In genomic region chr7:107151538-107151937, GRCh38 we compare ENCODE assay signal across 21 cellular contexts. TPM values are rescaled to one million over a fixed set of nuclear protein-coding genes. Genes with fewer than 3 reads are reported as not detected.
DNase-seq lines count a peak whose midpoint lies in the region; ATAC-seq, FAIRE-seq and TF ChIP-seq lines count a peak whose summit lies in the region.
"Had no signal": no experiment of that assay in that cellular context is flagged by ENCODE, and none has a peak within 500 bp of the region (broad histone marks: within the 10 kb centered on the region; RNA-seq: fewer than 3 reads in every experiment).

No MANE protein-coding gene starts in this region.

- no peak overlapping the region for H2BK120ac ChIP-seq in H1 (replicated peaks; ENCODE audit: low read depth, low read length)

- no peak overlapping the region for H3K56ac ChIP-seq in H1 (replicated peaks; ENCODE audit: insufficient read length, low read depth, low read length)

- no peaks in the 10 kb centered on the region for H3K27me3 ChIP-seq in H1 (replicated peaks in 1 of 4; ENCODE audit: control insufficient read depth in 3 of 4, extremely low read depth in 1 of 4, insufficient read depth in 3 of 4, low read length in 3 of 4)
- H3K27me3 ChIP-seq: BLaER1 had no signal

- H3K79me2 ChIP-seq in H1 (ENCODE audit: control insufficient read depth in 1 of 2, insufficient read depth in 2 of 2, low read length in 2 of 2): no peaks in the 10 kb centered on the region

- H3K9me3 Mint-ChIP-seq in stimulated activated naive CD8-positive, alpha-beta T cell treated with anti-CD3 and anti-CD28 coated beads, Interleukin-15, amount 100 ng/mL, for 72 hours: no peaks in the 10 kb centered on the region
- H3K9me3 Mint-ChIP-seq in activated naive CD8-positive, alpha-beta T cell treated with anti-CD3 and anti-CD28 coated beads for 36 hours: no peaks in the 10 kb centered on the region
- H3K9me3 Mint-ChIP-seq: CD8-positive, alpha-beta T cell; H9 had no signal

- H3K14ac ChIP-seq in H1 (ENCODE audit: insufficient read length): no peak overlapping the region

- no peak overlapping the region for H3K4me3 ChIP-seq in H1 (ENCODE audit: extremely low read depth in 1 of 4, insufficient read depth in 2 of 4, low read depth in 3 of 4, low read length in 4 of 4)
- H3K4me3 ChIP-seq: BLaER1, GM12878, GM23248 had no signal

- H3K4me3 Mint-ChIP-seq in stimulated activated naive CD8-positive, alpha-beta T cell treated with anti-CD3 and anti-CD28 coated beads, Interleukin-15, amount 100 ng/mL, for 72 hours: no peak overlapping the region
- no peak overlapping the region for H3K4me3 Mint-ChIP-seq in T-helper 17 cell
- H3K4me3 Mint-ChIP-seq in activated naive CD8-positive, alpha-beta T cell treated with anti-CD3 and anti-CD28 coated beads for 36 hours: no peak overlapping the region
- H3K4me3 Mint-ChIP-seq: B cell; CD4-positive, CD25-positive, alpha-beta regulatory T cell; CD8-positive, alpha-beta T cell; H9 had no signal

- H4K91ac ChIP-seq in H1 (replicated peaks; ENCODE audit: insufficient read length, low read length): no peak overlapping the region

- no peaks in the 10 kb centered on the region for H3K36me3 Mint-ChIP-seq in T-helper 17 cell (ENCODE audit: low read depth)
- no peaks in the 10 kb centered on the region for H3K36me3 Mint-ChIP-seq in activated naive CD8-positive, alpha-beta T cell treated with anti-CD3 and anti-CD28 coated beads for 36 hours
- H3K36me3 Mint-ChIP-seq: CD4-positive, CD25-positive, alpha-beta regulatory T cell; CD8-positive, alpha-beta T cell had no signal

- H2BK20ac ChIP-seq in H1 (ENCODE audit: low read length): no peak overlapping the region

- WGBS in H1 (ENCODE audit: extremely low coverage in 1 of 2, insufficient coverage in 1 of 2, insufficient read length in 1 of 2, insufficient replicate concordance in 2 of 2, low coverage in 1 of 2, low lambda C conversion rate in 2 of 2, missing lambda C conversion rate in 1 of 2), 2 experiments: 93% methylated on average over 7 of the region's 7 CpGs; no CpG with 5 or more reads in 1 of the 2 experiments

- CTCF ChIA-PET in H1 (lab: Charles Lee; ENCODE audit: partially characterized antibody): interaction anchor here (0.9 to 11.7 kb wide), 14 partner anchors 10 to 364 kb away, joined by 3 to 162 read pairs (median 4); partner anchors contain the start of gene HBP1

- peak overlapping the region; percentile 70; the same call in 1 of the 2 replicates for H2BK12ac ChIP-seq in H1 (ENCODE audit: low read depth, low read length)

- no peaks in the 10 kb centered on the region for H3K27me3 Mint-ChIP-seq in stimulated activated naive CD8-positive, alpha-beta T cell treated with anti-CD3 and anti-CD28 coated beads, Interleukin-15, amount 100 ng/mL, for 72 hours
- peaks cover 11% of the 10 kb centered on the region for H3K27me3 Mint-ChIP-seq in T-helper 17 cell
- no peaks in the 10 kb centered on the region for H3K27me3 Mint-ChIP-seq in activated naive CD8-positive, alpha-beta T cell treated with anti-CD3 and anti-CD28 coated beads for 36 hours
- H3K27me3 Mint-ChIP-seq: B cell had no signal

- H3K9ac ChIP-seq in H1 (replicated peaks in 1 of 4; ENCODE audit: extremely low read depth in 1 of 4, low read depth in 3 of 4, low read length in 3 of 4): no peak overlapping the region
- H3K9ac ChIP-seq: BLaER1, GM23248 had no signal

- H4K8ac ChIP-seq in H1 (ENCODE audit: extremely low read depth, insufficient read depth, low read length): no peak overlapping the region

- no peaks in the 10 kb centered on the region for H3K79me1 ChIP-seq in H1 (ENCODE audit: low read depth, low read length)

- no peak for TF ChIP-seq CTCF in H1 (IDR thresholded peaks at IDR 0.05; ENCODE audit: control extremely low read depth in 1 of 3, insufficient read depth in 1 of 3, low read depth in 1 of 3, low read length in 3 of 3)

- no peak overlapping the region for H3K27ac ChIP-seq in H1 (ENCODE audit: low read depth, low read length)
- H3K27ac ChIP-seq: 22Rv1, BLaER1, C4-2B, GM23248 had no signal

- no peaks in the 10 kb centered on the region for H3K23me2 ChIP-seq in H1 (ENCODE audit: low read depth, low read length)

- H4K5ac ChIP-seq in H1 (ENCODE audit: insufficient read length, low read depth, low read length): no peak overlapping the region

- ATAC-seq in stimulated activated naive CD8-positive, alpha-beta T cell treated with anti-CD3 and anti-CD28 coated beads, Interleukin-15, amount 100 ng/mL, for 72 hours: peak; percentile 9
- no peak for ATAC-seq in stimulated activated naive CD8-positive, alpha-beta T cell treated with anti-CD3 and anti-CD28 coated beads, Interleukin-15, Interleukin-2, amounts not matched to agents 100 U/mL and 50 U/mL, for 24 hours
- ATAC-seq in T-helper 17 cell (no peak), HG03442 (IDR thresholded peaks at IDR 0.05; ENCODE audit: unreplicated experiment) (no peak)
- ATAC-seq: CD8-positive, alpha-beta T cell; GM12878; HCT116 had no signal

- H3K23ac ChIP-seq in H1 (ENCODE audit: insufficient read length): no peak overlapping the region

- POLR2A ChIA-PET in H1 (lab: Charles Lee; ENCODE audit: partially characterized antibody): no interaction called here

- TF ChIP-seq POLR2A in H1 (IDR thresholded peaks at IDR 0.05; ENCODE audit: control extremely low read depth in 1 of 2, low read depth in 2 of 2, low read length in 2 of 2): no peak

- H3K4me1 ChIP-seq in H1 (replicated peaks in 1 of 4; ENCODE audit: control insufficient read depth in 3 of 4, insufficient read depth in 4 of 4, low read length in 3 of 4): peaks cover 0 to 2% (median 0%) of the 10 kb centered on the region in 4 experiments; a peak in 1 of 7 replicates
- H3K4me1 ChIP-seq: BLaER1, Caco-2 had no signal

- H2AFZ ChIP-seq in H1 (ENCODE audit: low read length): no peak overlapping the region
- H2AFZ ChIP-seq: GM23248 had no signal

- H3K18ac ChIP-seq in H1 (ENCODE audit: extremely low read depth, low read length): no peak overlapping the region

- FAIRE-seq in H1 (lab: Jason Lieb, UNC): no peak
- FAIRE-seq: GM12878, GM19239 had no signal

- H3K4me2 ChIP-seq in H1 (ENCODE audit: insufficient read depth in 1 of 2, low read depth in 2 of 2, low read length in 2 of 2): no peak overlapping the region
- H3K4me2 ChIP-seq: BLaER1 had no signal

- no peak overlapping the region for H2BK5ac ChIP-seq in H1 (ENCODE audit: low read depth, low read length)

- no peaks in the 10 kb centered on the region for H3K4me1 Mint-ChIP-seq in stimulated activated naive CD8-positive, alpha-beta T cell treated with anti-CD3 and anti-CD28 coated beads, Interleukin-15, amount 100 ng/mL, for 72 hours
- H3K4me1 Mint-ChIP-seq in T-helper 17 cell: no peaks in the 10 kb centered on the region
- H3K4me1 Mint-ChIP-seq in activated naive CD8-positive, alpha-beta T cell treated with anti-CD3 and anti-CD28 coated beads for 36 hours: peaks cover 8% of the 10 kb centered on the region

- no peak for TF ChIP-seq EP300 in H1 (IDR thresholded peaks at IDR 0.05; ENCODE audit: borderline replicate concordance in 1 of 2, low read depth in 2 of 2, low read length in 2 of 2)

- no peaks in the 10 kb centered on the region; a peak in 1 of 8 replicates for H3K36me3 ChIP-seq in H1 (ENCODE audit: control insufficient read depth in 2 of 4, insufficient read depth in 4 of 4, low read length in 3 of 4)
- H3K36me3 ChIP-seq: BLaER1 had no signal

- no peak overlapping the region for H3K4ac ChIP-seq in H1 (replicated peaks; ENCODE audit: insufficient read length, low read depth, low read length)

- no peak for TF ChIP-seq RAD21 in H1 (IDR thresholded peaks at IDR 0.05 in 1 of 2, conservative IDR thresholded peaks at IDR 0.05 in 1 of 2; ENCODE audit: low read depth in 2 of 2, low read length in 2 of 2)

- no peak overlapping the region for H3K27ac Mint-ChIP-seq in stimulated activated naive CD8-positive, alpha-beta T cell treated with anti-CD3 and anti-CD28 coated beads, Interleukin-15, amount 100 ng/mL, for 72 hours
- H3K27ac Mint-ChIP-seq in T-helper 17 cell: peak overlapping the region; percentile 16
- no peak overlapping the region for H3K27ac Mint-ChIP-seq in activated naive CD8-positive, alpha-beta T cell treated with anti-CD3 and anti-CD28 coated beads for 36 hours
- H3K27ac Mint-ChIP-seq: B cell; CD4-positive, CD25-positive, alpha-beta regulatory T cell; CD8-positive, alpha-beta T cell had no signal

- H4K20me1 ChIP-seq in H1 (replicated peaks in 1 of 2; ENCODE audit: control insufficient read depth in 1 of 2, insufficient read depth in 2 of 2, low read length in 2 of 2): no peaks in the 10 kb centered on the region
- H4K20me1 ChIP-seq: BLaER1 had no signal

- no peak overlapping the region for H2BK15ac ChIP-seq in H1 (ENCODE audit: low read length)

- no peaks in the 10 kb centered on the region for H3K9me3 ChIP-seq in T-helper 17 cell (ENCODE audit: control insufficient read depth, low read length, poor library complexity, severe bottlenecking)
- no peaks in the 10 kb centered on the region for H3K9me3 ChIP-seq in H1 (ENCODE audit: insufficient read depth in 2 of 2, low read depth in 1 of 2, low read length in 1 of 2)
- H3K9me3 ChIP-seq: BLaER1, Caco-2 had no signal

- no peak overlapping the region for H2AK5ac ChIP-seq in H1 (ENCODE audit: low read depth, low read length)

- no peak for DNase-seq in stimulated activated naive CD8-positive, alpha-beta T cell treated with anti-CD3 and anti-CD28 coated beads, Interleukin-15, amount 100 ng/mL, for 72 hours
- DNase-seq in stimulated activated naive CD8-positive, alpha-beta T cell treated with anti-CD3 and anti-CD28 coated beads, Interleukin-15, Interleukin-2, amounts not matched to agents 100 U/mL and 50 U/mL, for 24 hours: no peak
- DNase-seq in T-helper 17 cell (no peak), H1 (ENCODE audit: low read depth in 1 of 2, low spot score in 2 of 2) (no peak), amniotic stem cell (lab: John Stamatoyannopoulos, UW) (no peak)
- no peak for DNase-seq in activated naive CD8-positive, alpha-beta T cell treated with anti-CD3 and anti-CD28 coated beads for 36 hours
- DNase-seq: CD4-positive, CD25-positive, alpha-beta regulatory T cell; CD8-positive, alpha-beta T cell; DMS153; GDM1; H9 had no signal

TF ChIP-seq in H1, 55 proteins besides CTCF, POLR2A, EP300 and RAD21 (continues in another document):
- no peak for TF ChIP-seq CBX5 (IDR thresholded peaks at IDR 0.05; ENCODE audit: low read depth, low read length)
- TF ChIP-seq KDM5A (IDR thresholded peaks at IDR 0.05; ENCODE audit: low read length): no peak

RNA-seq across cellular contexts. Expression of gene HBP1, which starts 17.3 kb away (rescaled TPM):
- total RNA-seq in T-helper 17 cell: 100 to 1,000 TPM; 250 to 252 TPM
- 29.2 and 37.3 TPM in 2 replicates for total RNA-seq in H1 (2021; fragmentation: NEBNext Ultra II Directional; extraction: Animal tissue kit (Norgen Biotek cat#: 25700))
- polyA plus RNA-seq in H1 (2011; rRNA removed): 17.2 and 28.9 TPM in 2 replicates
- 29.0 TPM for polyA plus RNA-seq in H1 (2011; cell fraction: cytosol; rRNA removed)
- polyA plus RNA-seq in H1 (2011; cell fraction: nucleus; rRNA removed): 16.9 TPM
- polyA plus RNA-seq in H1 (2012, experiment 1 of 2): 24.9 to 48.4 TPM (median 29.2 TPM) in 4 replicates
- polyA plus RNA-seq in H1 (2012, experiment 2 of 2): 2.2 TPM
- polyA plus RNA-seq in H1 (2013, experiment 1 of 2): 14.2 TPM
- 13.9 TPM for polyA plus RNA-seq in H1 (2013, experiment 2 of 2)
- 51.0 and 92.4 TPM in 2 replicates for polyA minus RNA-seq in H1 (2011; rRNA and poly(A)+ RNA removed)
- polyA minus RNA-seq in H1 (2011; cell fraction: cytosol; rRNA and poly(A)+ RNA removed): 16.5 TPM
- polyA minus RNA-seq in H1 (2011; cell fraction: nucleus; rRNA and poly(A)+ RNA removed): 35.2 TPM
- 10 to 100 TPM; 19.4 to 19.7 TPM for total RNA-seq in activated naive CD8-positive, alpha-beta T cell treated with anti-CD3 and anti-CD28 coated beads for 36 hours
